9 cellular contexts compared by ENCODE assay signal in genomic region chr12:102300824-102301461, GRCh38.
A peak's percentile ranks its signal among the peaks of the same experiment; 100 is the strongest.
DNase-seq lines count a peak whose midpoint lies in the region; ATAC-seq lines count a peak whose summit lies in the region.
"Had no signal": no experiment of that assay in that cellular context is flagged by ENCODE, and none has a peak within 500 bp of the region (broad histone marks: within the 10 kb centered on the region; RNA-seq: fewer than 3 reads in every experiment).

No MANE protein-coding gene starts in this region.

- no peaks in the 10 kb centered on the region for H3K27me3 ChIP-seq in aorta (ENCODE audit: control insufficient read depth in 1 of 2, insufficient read depth in 2 of 2, low read length in 1 of 2)
- H3K27me3 ChIP-seq: BLaER1 had no signal

- H3K4me1 ChIP-seq in aorta (ENCODE audit: control insufficient read depth in 1 of 2, insufficient read depth in 2 of 2, low read length in 2 of 2), result no peaks in the 10 kb centered on the region
- H3K4me1 ChIP-seq: BLaER1 had no signal

- H3K27ac ChIP-seq in aorta (ENCODE audit: low read depth in 1 of 2, low read length in 2 of 2), result no peak overlapping the region
- H3K27ac ChIP-seq: BLaER1 had no signal

- ATAC-seq in GM19397 (IDR thresholded peaks at IDR 0.05; ENCODE audit: unreplicated experiment) (peak; percentile 73), aorta (ENCODE audit: low FRiP score) (no peak)

- peak; percentile 2 for DNase-seq in NCI-H146 (lab: John Stamatoyannopoulos, UW)
- no peak for DNase-seq in NCI-H146 treated with DMSO at 0.1 percent for 48 hours (lab: John Stamatoyannopoulos, UW; ENCODE audit: unreplicated experiment)
- DNase-seq in HK-2 (ENCODE audit: unreplicated experiment), result peak; percentile 27
- peak; percentile 11 for DNase-seq in UCSD-AML1 (lab: John Stamatoyannopoulos, UW; ENCODE audit: unreplicated experiment)
- DNase-seq in iris pigment epithelial cell (ENCODE audit: low read depth), result peak; percentile 75
- DNase-seq in aorta, result no peak
- no peak for DNase-seq in superior temporal gyrus (ENCODE audit: extremely low spot score)

- H3K4me3 ChIP-seq in aorta (ENCODE audit: low read length in 2 of 2), result no peak overlapping the region
- H3K4me3 ChIP-seq: BLaER1 had no signal

- intact Hi-C loops in aorta (cut with DNase I), result loop anchor here in 1 of 2 donors (10.0 kb wide), 1 partner anchor 184 kb away; the partner anchor contains the start of gene IGF1

- no peaks in the 10 kb centered on the region for H3K36me3 ChIP-seq in aorta (ENCODE audit: control insufficient read depth in 1 of 2, insufficient read depth in 2 of 2, low read length in 1 of 2)
- H3K36me3 ChIP-seq: BLaER1 had no signal

- peaks cover 2% of the 10 kb centered on the region for H3K9me3 ChIP-seq in aorta (ENCODE audit: control insufficient read depth, low read length)

Comparison
In these comparisons a context has a peak if more than half of its experiments do, and no peak if none do; other contexts are left out.
1. DNase-seq: peak in NCI-H146 (single experiment), HK-2 (single experiment), UCSD-AML1 (single experiment) and iris pigment epithelial cell (single experiment); none in NCI-H146 treated with DMSO at 0.1 percent for 48 hours (single experiment), aorta (0 of 2) and superior temporal gyrus (single experiment).